In genomic region chr18:25093131-25093530, GRCh38 we compare ENCODE assay signal across 30 cellular contexts.
"Had no signal": no experiment of that assay in that cellular context is flagged by ENCODE, and none has a peak within 500 bp of the region (broad histone marks: within the 10 kb centered on the region; RNA-seq: fewer than 3 reads in every experiment).

No MANE protein-coding gene starts in this region.

- H3K36me3 Mint-ChIP-seq: activated CD4-positive, alpha-beta memory T cell treated with anti-CD3 and anti-CD28 coated beads for 36 hours; activated naive CD8-positive, alpha-beta T cell treated with anti-CD3 and anti-CD28 coated beads for 36 hours had no signal

- H3K27me3 Mint-ChIP-seq: activated CD4-positive, alpha-beta memory T cell treated with anti-CD3 and anti-CD28 coated beads for 36 hours; activated CD4-positive, alpha-beta T cell treated with anti-CD3 and anti-CD28 coated beads for 36 hours; activated CD4-positive, alpha-beta T cell treated with anti-CD3 and anti-CD28 coated beads, Interleukin-2, amount 10 ng/mL, durations not matched to agents 24 days and 14 days; activated naive CD8-positive, alpha-beta T cell treated with anti-CD3 and anti-CD28 coated beads for 36 hours; activated T-helper 17 cell treated with anti-CD3 and anti-CD28 coated beads, Interleukin-2, amount 50 U/mL, for 72 hours had no signal

- H3K9me3 Mint-ChIP-seq: activated CD4-positive, alpha-beta memory T cell treated with anti-CD3 and anti-CD28 coated beads for 36 hours; activated CD4-positive, alpha-beta T cell treated with anti-CD3 and anti-CD28 coated beads, Interleukin-2, amount 10 ng/mL, durations not matched to agents 24 days and 14 days; activated naive CD8-positive, alpha-beta T cell treated with anti-CD3 and anti-CD28 coated beads for 36 hours; activated naive CD8-positive, alpha-beta T cell treated with anti-CD3 and anti-CD28 coated beads, Interleukin-2, amount 50 U/mL, for 24 hours; activated T-cell treated with anti-CD3 and anti-CD28 coated beads, Interleukin-2, amount 50 U/mL, for 4 hours; activated T-helper 17 cell treated with anti-CD3 and anti-CD28 coated beads, Interleukin-2, amount 50 U/mL, for 72 hours had no signal

- DNase-seq: activated CD4-positive, alpha-beta memory T cell treated with anti-CD3 and anti-CD28 coated beads for 36 hours; activated CD4-positive, alpha-beta T cell treated with anti-CD3 and anti-CD28 coated beads for 36 hours; activated CD4-positive, alpha-beta T cell treated with anti-CD3 and anti-CD28 coated beads, Interleukin-2, amount 10 ng/mL, durations not matched to agents 24 days and 14 days; activated CD4-positive, CD25-positive, alpha-beta regulatory T cell; activated CD4-positive, CD25-positive, alpha-beta regulatory T cell treated with anti-CD3 and anti-CD28 coated beads, Interleukin-2, amount 50 U/mL, for 72 hours; activated CD8-positive, alpha-beta memory T cell treated with anti-CD3 and anti-CD28 coated beads, Interleukin-2, amount 50 U/mL, for 48 hours; activated effector memory CD4-positive, alpha-beta T cell treated with Interleukin-2 at 50 U/mL for 16 hours; activated gamma-delta T cell treated with Interleukin-2 at 50 U/mL for 16 hours; activated naive CD4-positive, alpha-beta T cell treated with anti-CD3 and anti-CD28 coated beads, Interleukin-2, amount 50 U/mL, for 16 hours; activated naive CD4-positive, alpha-beta T cell treated with Interleukin-2 at 50 U/mL for 16 hours; activated naive CD8-positive, alpha-beta T cell treated with anti-CD3 and anti-CD28 coated beads for 36 hours; activated naive CD8-positive, alpha-beta T cell treated with anti-CD3 and anti-CD28 coated beads, Interleukin-2, amount 50 U/mL, for 24 hours; activated T-cell treated with anti-CD3 and anti-CD28 coated beads for 4 hours; activated T-cell treated with anti-CD3 and anti-CD28 coated beads, Interleukin-2, amount 50 U/mL, for 4 hours; adrenal gland; amygdala; aorta; body of pancreas; central memory CD4-positive, alpha-beta T cell; cerebellar nuclear complex; colonic mucosa; effector CD8-positive, alpha-beta T cell; foreskin fibroblast; gastrocnemius medialis; glutamatergic neuron; heart left ventricle; T-helper 2 cell had no signal

- H3K4me1 Mint-ChIP-seq: activated CD4-positive, alpha-beta T cell treated with anti-CD3 and anti-CD28 coated beads for 36 hours; activated CD4-positive, alpha-beta T cell treated with anti-CD3 and anti-CD28 coated beads, Interleukin-2, amount 10 ng/mL, durations not matched to agents 24 days and 14 days; activated naive CD8-positive, alpha-beta T cell treated with anti-CD3 and anti-CD28 coated beads for 36 hours; activated naive CD8-positive, alpha-beta T cell treated with anti-CD3 and anti-CD28 coated beads, Interleukin-2, amount 50 U/mL, for 24 hours; activated T-helper 17 cell treated with anti-CD3 and anti-CD28 coated beads, Interleukin-2, amount 50 U/mL, for 72 hours had no signal

- H3K27me3 ChIP-seq: adrenal gland, body of pancreas, cardiac muscle cell, colonic mucosa, gastrocnemius medialis, heart left ventricle had no signal

- H3K4me1 ChIP-seq: adrenal gland, body of pancreas, colonic mucosa, gastrocnemius medialis had no signal

- ATAC-seq: activated CD4-positive, alpha-beta T cell treated with anti-CD3 and anti-CD28 coated beads for 36 hours; activated naive CD8-positive, alpha-beta T cell treated with anti-CD3 and anti-CD28 coated beads, Interleukin-2, amount 50 U/mL, for 24 hours; activated T-cell treated with anti-CD3 and anti-CD28 coated beads, Interleukin-2, amount 50 U/mL, for 4 hours; activated T-helper 17 cell treated with anti-CD3 and anti-CD28 coated beads, Interleukin-2, amount 50 U/mL, for 72 hours; body of pancreas; esophagus mucosa; gastrocnemius medialis; heart left ventricle had no signal

- H3K27ac ChIP-seq: adrenal gland, body of pancreas, cardiac muscle cell, colonic mucosa, gastrocnemius medialis, heart left ventricle had no signal

- H3K4me3 Mint-ChIP-seq: activated CD4-positive, alpha-beta memory T cell treated with anti-CD3 and anti-CD28 coated beads for 36 hours; activated CD4-positive, alpha-beta T cell treated with anti-CD3 and anti-CD28 coated beads for 36 hours; activated CD4-positive, alpha-beta T cell treated with anti-CD3 and anti-CD28 coated beads, Interleukin-2, amount 10 ng/mL, durations not matched to agents 24 days and 14 days; activated naive CD8-positive, alpha-beta T cell treated with anti-CD3 and anti-CD28 coated beads for 36 hours; activated naive CD8-positive, alpha-beta T cell treated with anti-CD3 and anti-CD28 coated beads, Interleukin-2, amount 50 U/mL, for 24 hours; activated T-cell treated with anti-CD3 and anti-CD28 coated beads, Interleukin-2, amount 50 U/mL, for 4 hours; activated T-helper 17 cell treated with anti-CD3 and anti-CD28 coated beads, Interleukin-2, amount 50 U/mL, for 72 hours had no signal

- H3K27ac Mint-ChIP-seq: activated CD4-positive, alpha-beta memory T cell treated with anti-CD3 and anti-CD28 coated beads for 36 hours; activated CD4-positive, alpha-beta T cell treated with anti-CD3 and anti-CD28 coated beads for 36 hours; activated CD4-positive, alpha-beta T cell treated with anti-CD3 and anti-CD28 coated beads, Interleukin-2, amount 10 ng/mL, durations not matched to agents 24 days and 14 days; activated naive CD8-positive, alpha-beta T cell treated with anti-CD3 and anti-CD28 coated beads for 36 hours; activated naive CD8-positive, alpha-beta T cell treated with anti-CD3 and anti-CD28 coated beads, Interleukin-2, amount 50 U/mL, for 24 hours; activated T-helper 17 cell treated with anti-CD3 and anti-CD28 coated beads, Interleukin-2, amount 50 U/mL, for 72 hours had no signal
